ENCODE assay signal across 20 cellular contexts in the genomic region with DNA sequence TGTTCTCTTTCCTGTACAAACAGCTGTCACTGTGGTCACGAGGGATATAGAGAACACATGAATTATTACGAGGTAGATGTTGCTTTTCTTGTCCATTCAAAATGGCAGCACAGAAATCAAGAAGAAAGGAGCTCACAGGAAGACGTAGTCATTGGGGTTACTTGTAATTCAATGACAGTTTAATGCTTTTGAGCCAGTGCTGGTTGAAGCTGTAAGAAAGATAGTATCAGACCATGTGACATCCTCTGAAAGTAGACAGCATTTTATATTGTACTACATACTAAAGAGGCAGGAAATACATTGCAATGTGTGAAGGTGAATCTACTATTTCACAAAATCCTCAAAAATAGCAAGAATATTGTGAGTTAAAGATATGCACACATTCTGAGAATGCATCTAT.
"Had no signal": no experiment of that assay in that cellular context is flagged by ENCODE, and none has a peak within 500 bp of the region (broad histone marks: within the 10 kb centered on the region; RNA-seq: fewer than 3 reads in every experiment).

No MANE protein-coding gene starts in this region.

- H3K9me3 Mint-ChIP-seq: naive B cell; nephron; stimulated activated naive B cell treated with anti-CD40 and anti-IgM and Interleukin-4, amounts not matched to agents 10 μg/mL and 1 μg/mL and 100 μg/mL, for 72 hours had no signal

- H3K36me3 Mint-ChIP-seq: naive B cell; stimulated activated naive B cell treated with anti-CD40 and anti-IgM and Interleukin-4, amounts not matched to agents 10 μg/mL and 1 μg/mL and 100 μg/mL, for 72 hours had no signal

- H3K9me3 ChIP-seq: heart left ventricle, neutrophil, psoas muscle had no signal

- H3K36me3 ChIP-seq: neutrophil had no signal

- H3K4me3 Mint-ChIP-seq: naive B cell; nephron; stimulated activated naive B cell treated with anti-CD40 and anti-IgM and Interleukin-4, amounts not matched to agents 10 μg/mL and 1 μg/mL and 100 μg/mL, for 72 hours had no signal

- FAIRE-seq: frontal cortex had no signal

- H3K27me3 Mint-ChIP-seq: stimulated activated naive B cell treated with anti-CD40 and anti-IgM and Interleukin-4, amounts not matched to agents 10 μg/mL and 1 μg/mL and 100 μg/mL, for 72 hours had no signal

- DNase-seq: cortex of kidney; dorsolateral prefrontal cortex; effector CD8-positive, alpha-beta T cell; heart left ventricle; hippocampal formation; left colon; mesendoderm; naive B cell; psoas muscle; retina; stimulated activated CD4-positive, alpha-beta T cell treated with anti-CD3 and anti-CD28 coated beads, Interleukin-2, amount 100 ng/mL, for 24 hours; stimulated activated CD4-positive, alpha-beta T cell treated with anti-CD3 and anti-CD28 coated beads, Interleukin-4, amount 100 ng/mL, for 4 hours; stimulated activated naive B cell treated with anti-CD40 and anti-IgM and Interleukin-4, amounts not matched to agents 10 μg/mL and 1 μg/mL and 100 μg/mL, for 72 hours; trophoblast cell had no signal

- H3K27ac Mint-ChIP-seq: naive B cell; nephron; stimulated activated naive B cell treated with anti-CD40 and anti-IgM and Interleukin-4, amounts not matched to agents 10 μg/mL and 1 μg/mL and 100 μg/mL, for 72 hours had no signal

- H3K27ac ChIP-seq: dorsolateral prefrontal cortex, heart left ventricle, neutrophil, psoas muscle, skin epidermis had no signal

- H3K4me1 Mint-ChIP-seq: naive B cell; stimulated activated naive B cell treated with anti-CD40 and anti-IgM and Interleukin-4, amounts not matched to agents 10 μg/mL and 1 μg/mL and 100 μg/mL, for 72 hours had no signal

- H3K4me1 ChIP-seq: heart left ventricle, psoas muscle had no signal

- H3K27me3 ChIP-seq: heart left ventricle, neutrophil had no signal

- ATAC-seq: esophagus mucosa; heart left ventricle; left colon; psoas muscle; sciatic nerve; stimulated activated naive B cell treated with anti-CD40 and anti-IgM and Interleukin-4, amounts not matched to agents 10 μg/mL and 1 μg/mL and 100 μg/mL, for 72 hours had no signal

- H3K4me3 ChIP-seq: dorsolateral prefrontal cortex, heart left ventricle, psoas muscle, skin epidermis had no signal
